Comparison of ENCODE assay signal across 1 cellular context in genomic region chr12:48037267-48037915, GRCh38.
TF ChIP-seq lines count a peak whose summit lies in the region.

No MANE protein-coding gene starts in this region.

TF ChIP-seq in GM23338, 12 proteins besides CTCF, POLR2A, EP300 and RAD21 (continued from another document):
- TF ChIP-seq ZNF462 (CRISPR knock-in tag; IDR thresholded peaks at IDR 0.05), result peak; percentile 57; the same call in 1 of the 2 replicates
